20 cellular contexts compared by ENCODE assay signal in the genomic region with DNA sequence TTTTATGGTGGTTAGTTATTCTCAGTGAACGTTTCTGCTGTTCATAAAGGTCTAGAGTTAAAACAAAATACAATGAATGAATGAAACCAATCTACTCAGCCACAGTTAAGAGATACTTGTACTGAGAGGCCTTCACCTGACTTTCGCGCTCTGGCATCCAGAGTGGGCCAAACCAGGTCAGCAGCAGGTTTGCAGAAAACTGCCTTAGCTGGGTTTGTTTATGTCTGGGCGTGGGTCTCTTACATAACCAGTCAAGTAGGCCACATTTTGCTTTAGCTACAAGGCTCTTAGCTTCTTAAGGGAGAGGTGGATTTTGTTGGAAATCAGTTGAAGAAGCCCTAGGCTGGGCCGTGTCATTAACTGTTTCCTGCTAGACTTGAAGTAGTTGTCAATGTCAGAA.
A peak's percentile ranks its signal among the peaks of the same experiment; 100 is the strongest.
DNase-seq lines count a peak whose midpoint lies in the region; ATAC-seq, FAIRE-seq and TF ChIP-seq lines count a peak whose summit lies in the region.
"Had no signal": no experiment of that assay in that cellular context is flagged by ENCODE, and none has a peak within 500 bp of the region (broad histone marks: within the 10 kb centered on the region; RNA-seq: fewer than 3 reads in every experiment).

No MANE protein-coding gene starts in this region.

- peak; percentile 11 for ATAC-seq in IMR-90 (ENCODE audit: low read depth)
- ATAC-seq: activated T-cell treated with anti-CD3 and anti-CD28 coated beads, Interleukin-2, amount 50 U/mL, for 4 hours had no signal

- H3K14ac ChIP-seq in IMR-90 (replicated peaks; ENCODE audit: low read depth, low read length) = peak overlapping the region; percentile 56

- no peak overlapping the region for H2AK9ac ChIP-seq in IMR-90 (replicated peaks; ENCODE audit: low read depth, low read length, poor library complexity)

- peak overlapping the region; percentile 68 for H2BK20ac ChIP-seq in IMR-90 (ENCODE audit: low read depth, low read length)

- H4K91ac ChIP-seq in IMR-90 (ENCODE audit: insufficient read depth, low read depth, low read length) = peak overlapping the region; percentile 67

- H2BK15ac ChIP-seq in IMR-90 (ENCODE audit: low read depth, low read length) (peak overlapping the region; percentile 29; the same call in 2 of the 3 replicates), mesendoderm (replicated peaks; ENCODE audit: low read depth) (no peak overlapping the region)

- H2BK5ac ChIP-seq in IMR-90 (ENCODE audit: low read depth, low read length, poor library complexity, severe bottlenecking) = peak overlapping the region; percentile 71
- H2BK5ac ChIP-seq in mesendoderm (ENCODE audit: low read length) = no peak overlapping the region

- peak overlapping the region; percentile 65 for H3K27ac ChIP-seq in IMR-90 (ENCODE audit: insufficient read depth, low read length)
- peak overlapping the region; percentile 90 for H3K27ac ChIP-seq in keratinocyte (ENCODE audit: control insufficient read depth, insufficient read depth, low read length)
- peak overlapping the region; percentile 5 to 76 for H3K27ac ChIP-seq in testis
- H3K27ac ChIP-seq in caudate nucleus (ENCODE audit: low read depth, low read length) = no peak overlapping the region
- H3K27ac ChIP-seq in mesendoderm (ENCODE audit: low read depth, low read length) = no peak overlapping the region
- H3K27ac ChIP-seq: HL-60, VCaP had no signal

- TF ChIP-seq POLR2A in IMR-90 (IDR thresholded peaks at IDR 0.05; ENCODE audit: low read depth, low read length) (no peak), testis (IDR thresholded peaks at IDR 0.05) (no peak)

- peaks cover 6 to 25% of the 10 kb centered on the region in 2 experiments; a peak in 3 of 4 replicates for H3K79me1 ChIP-seq in IMR-90 (ENCODE audit: low read depth in 1 of 2, low read length in 2 of 2)
- H3K79me1 ChIP-seq in mesendoderm (ENCODE audit: low read length) = no peaks in the 10 kb centered on the region

- no peak for TF ChIP-seq RAD21 in IMR-90 (IDR thresholded peaks at IDR 0.05; ENCODE audit: low read length)

- peak overlapping the region; percentile 13 to 49; a peak in 3 of 4 replicates for H4K8ac ChIP-seq in IMR-90 (ENCODE audit: low read depth in 2 of 2, low read length in 2 of 2)
- H4K8ac ChIP-seq in mesendoderm (ENCODE audit: low read depth, low read length) = no peak overlapping the region

- peaks cover 24% of the 10 kb centered on the region for H3K4me1 ChIP-seq in IMR-90 (ENCODE audit: control insufficient read depth, insufficient read depth, low read length)
- H3K4me1 ChIP-seq in adipocyte (ENCODE audit: control insufficient read depth, insufficient read depth, low read length) = peaks cover 19% of the 10 kb centered on the region
- peaks cover 65% of the 10 kb centered on the region for H3K4me1 ChIP-seq in keratinocyte (ENCODE audit: control insufficient read depth, extremely low read depth, insufficient read depth, low read length)
- H3K4me1 ChIP-seq in testis = peaks cover 11% of the 10 kb centered on the region
- H3K4me1 ChIP-seq in mesendoderm (ENCODE audit: control insufficient read depth, low read depth, low read length) = peaks cover 3% of the 10 kb centered on the region
- no peaks in the 10 kb centered on the region for H3K4me1 ChIP-seq in HAP-1

- H4K5ac ChIP-seq in IMR-90 (ENCODE audit: low read depth, low read length) (peak overlapping the region; percentile 67), mesendoderm (ENCODE audit: low read length) (no peak overlapping the region)

- H2AK5ac ChIP-seq in IMR-90 (ENCODE audit: low read depth, low read length) = peak overlapping the region; percentile 65; the same call in 1 of the 2 replicates
- H2AK5ac ChIP-seq in mesendoderm (ENCODE audit: low read length) = no peak overlapping the region

- no peaks in the 10 kb centered on the region for H3K36me3 ChIP-seq in IMR-90 (ENCODE audit: control insufficient read depth, insufficient read depth, low read length)
- no peaks in the 10 kb centered on the region for H3K36me3 ChIP-seq in adipocyte (ENCODE audit: control insufficient read depth, insufficient read depth, low read length, severe bottlenecking)
- H3K36me3 ChIP-seq in keratinocyte (ENCODE audit: control insufficient read depth in 2 of 2, extremely low read depth in 1 of 2, insufficient read depth in 2 of 2, low read length in 2 of 2) = peaks cover 0 to 3% of the 10 kb centered on the region in 2 experiments
- no peaks in the 10 kb centered on the region for H3K36me3 ChIP-seq in testis (ENCODE audit: low read depth, missing control alignments)
- no peaks in the 10 kb centered on the region for H3K36me3 ChIP-seq in mesendoderm (ENCODE audit: control insufficient read depth, insufficient read depth, low read length)
- no peaks in the 10 kb centered on the region for H3K36me3 ChIP-seq in HAP-1 (replicated peaks)

- TF ChIP-seq CTCF in IMR-90 (conservative IDR thresholded peaks at IDR 0.05; ENCODE audit: low read depth, low read length) (no peak), keratinocyte (optimal IDR thresholded peaks at IDR 0.05 in 1 of 3, IDR thresholded peaks at IDR 0.05 in 1 of 3, conservative IDR thresholded peaks at IDR 0.05 in 1 of 3; ENCODE audit: extremely low read depth in 1 of 3, insufficient read depth in 2 of 3, low read length in 3 of 3) (no peak), testis (IDR thresholded peaks at IDR 0.05) (no peak)

- H2BK120ac ChIP-seq in IMR-90 (ENCODE audit: low read depth, low read length) (peak overlapping the region; percentile 35), mesendoderm (ENCODE audit: low read depth, low read length) (no peak overlapping the region)

- POLR2A ChIA-PET in IMR-90 (lab: Charles Lee; ENCODE audit: unreplicated experiment) = interaction anchor here (0.6 kb wide), 1 partner anchor 10 kb away, joined by 3 read pairs; no protein-coding TSS in a partner anchor

- H3K9ac ChIP-seq in IMR-90 (ENCODE audit: low read depth, low read length) = peak overlapping the region; percentile 38; the same call in 1 of the 2 replicates
- H3K9ac ChIP-seq in adipocyte (ENCODE audit: low read length) = peak overlapping the region; percentile 26
- peak overlapping the region; percentile 43 for H3K9ac ChIP-seq in keratinocyte (ENCODE audit: control insufficient read depth, extremely low read depth, insufficient read depth, low read length)
- H3K9ac ChIP-seq in mesendoderm (ENCODE audit: low read length) = no peak overlapping the region

- CTCF ChIA-PET in IMR-90 (lab: Yijun Ruan, JAX) = interaction anchor here (0.6 to 2.1 kb wide), 3 partner anchors 9 to 300 kb away, joined by 3 to 8 read pairs (median 4); no protein-coding TSS in a partner anchor

- H3K4me2 ChIP-seq in IMR-90 (ENCODE audit: low read depth, low read length) (peak overlapping the region; percentile 56), keratinocyte (ENCODE audit: control insufficient read depth, extremely low read depth, insufficient read depth, low read depth, low read length) (peak overlapping the region; percentile 49), mesendoderm (ENCODE audit: low read length) (no peak overlapping the region)

- in situ Hi-C loops in IMR-90 (cut with MboI; ENCODE audit: low sequenced_read_pairs) (no loop called here), HAP-1 (cut with MboI; ENCODE audit: low sequenced_read_pairs) (no loop called here)

- no peaks in the 10 kb centered on the region for H3K27me3 ChIP-seq in IMR-90 (ENCODE audit: control insufficient read depth, insufficient read depth, low read length)
- H3K27me3 ChIP-seq in adipocyte (replicated peaks; ENCODE audit: control insufficient read depth, insufficient read depth, low read length) = no peaks in the 10 kb centered on the region
- no peaks in the 10 kb centered on the region for H3K27me3 ChIP-seq in keratinocyte (ENCODE audit: control insufficient read depth, extremely low read depth, insufficient read depth, low read length)
- no peaks in the 10 kb centered on the region for H3K27me3 ChIP-seq in testis
- no peaks in the 10 kb centered on the region for H3K27me3 ChIP-seq in mesendoderm (ENCODE audit: insufficient read depth, low read length, poor library complexity)
- no peaks in the 10 kb centered on the region; the same call in none of the 2 replicates for H3K27me3 ChIP-seq in HAP-1 (ENCODE audit: low read depth)

- dilution Hi-C loops in IMR-90 (cut with HindIII; ENCODE audit: low sequenced_read_pairs, unreplicated experiment) (no loop called here), keratinocyte (cut with MboI; ENCODE audit: extremely low pct_ligation_motif_present, low sequenced_read_pairs) (no loop called here)

- H3K79me2 ChIP-seq in keratinocyte (ENCODE audit: control insufficient read depth, insufficient read depth, low read length) (peaks cover 15% of the 10 kb centered on the region), mesendoderm (ENCODE audit: control insufficient read depth, insufficient read depth, low read length) (no peaks in the 10 kb centered on the region)

- H3K4ac ChIP-seq in IMR-90 (ENCODE audit: low read depth, low read length) = peak overlapping the region; percentile 59
- no peak overlapping the region for H3K4ac ChIP-seq in mesendoderm (ENCODE audit: low read depth, low read length)

- DNase-seq in IMR-90 (no peak), adipocyte (ENCODE audit: low read depth) (no peak), keratinocyte (ENCODE audit: low read depth, low spot score) (no peak), testis (no peak), caudate nucleus (lab: John Stamatoyannopoulos, UW) (no peak), mesendoderm (no peak), HAP-1 (ENCODE audit: low spot score in 2 of 2) (no peak), GM19240 (ENCODE audit: insufficient read length, low spot score) (no peak)
- DNase-seq: activated CD4-positive, alpha-beta memory T cell treated with anti-CD3 and anti-CD28 coated beads, Interleukin-2, amount 10 ng/mL, durations not matched to agents 7 days and 5 days; activated T-cell treated with anti-CD3 and anti-CD28 coated beads, Interleukin-2, amount 50 U/mL, for 4 hours; Calu3; GDM1; NCI-H1092 treated with DMSO at 0.1 percent for 48 hours; NCI-H2171 treated with DMSO at 0.1 percent for 48 hours; NK-92 treated with Interleukin-12 subunit alpha and Interleukin-12 subunit beta, amount 100 ng/mL, for 24 hours; occipital lobe; stimulated activated CD4-positive, alpha-beta T cell treated with anti-CD3 and anti-CD28 coated beads, Interleukin-4, amount 100 ng/mL, for 1 hour had no signal

- H2AFZ ChIP-seq in IMR-90 (replicated peaks; ENCODE audit: low read length, poor library complexity) = no peak overlapping the region
- no peak overlapping the region for H2AFZ ChIP-seq in keratinocyte (ENCODE audit: control insufficient read depth, low read length)

- WGBS in IMR-90 (ENCODE audit: extremely low coverage in 2 of 2, insufficient read length in 1 of 2), 2 experiments = 100% methylated on average over 2 of the region's 5 CpGs; no CpG with 5 or more reads in 1 of the 2 experiments
- 72 to 76% methylated on average over 5 of the region's 5 CpGs for WGBS in testis, 2 donors
- WGBS in mesendoderm (ENCODE audit: extremely low coverage, insufficient coverage, low lambda C conversion rate) = no CpG with 5 or more reads among the region's 5 CpGs

- H3K18ac ChIP-seq in IMR-90 (ENCODE audit: low read depth, low read length) (peak overlapping the region; percentile 55), mesendoderm (ENCODE audit: low read length) (no peak overlapping the region)

- H4K20me1 ChIP-seq in IMR-90 (ENCODE audit: insufficient read depth, low read length) (no peaks in the 10 kb centered on the region), keratinocyte (ENCODE audit: control insufficient read depth, extremely low read depth, insufficient read depth, low read length) (no peaks in the 10 kb centered on the region)

- H3K9me3 ChIP-seq in IMR-90 (ENCODE audit: control insufficient read depth, insufficient read depth, low read length) (no peaks in the 10 kb centered on the region), adipocyte (ENCODE audit: control insufficient read depth, low read length) (no peaks in the 10 kb centered on the region), keratinocyte (ENCODE audit: control insufficient read depth, low read depth, low read length) (no peaks in the 10 kb centered on the region), testis (no peaks in the 10 kb centered on the region), HAP-1 (no peaks in the 10 kb centered on the region)

- FAIRE-seq in keratinocyte (lab: Jason Lieb, UNC) = peak; percentile 5
- FAIRE-seq: GM12878 had no signal

- H3K4me3 ChIP-seq in IMR-90 (ENCODE audit: insufficient read depth, low read depth, low read length) (no peak overlapping the region), adipocyte (ENCODE audit: low read length) (no peak overlapping the region), keratinocyte (ENCODE audit: control insufficient read depth in 2 of 3, extremely low read depth in 1 of 3, insufficient read depth in 2 of 3, low read depth in 1 of 3, low read length in 3 of 3) (no peak overlapping the region), testis (no peak overlapping the region), mesendoderm (ENCODE audit: low read length) (no peak overlapping the region), HAP-1 (no peak overlapping the region)
- H3K4me3 ChIP-seq: GM12878 had no signal

- H3K9me1 ChIP-seq in IMR-90 (ENCODE audit: insufficient read depth, low read length) = peaks cover 19% of the 10 kb centered on the region
- no peaks in the 10 kb centered on the region for H3K9me1 ChIP-seq in keratinocyte (ENCODE audit: control insufficient read depth, extremely low read depth, insufficient read depth, low read length)

- intact Hi-C loops in IMR-90 (cut with micrococcal nuclease) = no loop called here
- intact Hi-C loops in testis (cut with DNase I; ENCODE audit: low total_unique reads) = no loop called here

- no TSS peak for BruUV-seq in IMR-90 (replicated peaks; lab: Mats Ljungman, UMichigan)

- H3K56ac ChIP-seq in IMR-90 (ENCODE audit: extremely low read depth, insufficient read depth, low read length) (peak overlapping the region; percentile 33; the same call in 1 of the 2 replicates), mesendoderm (ENCODE audit: low read length) (no peak overlapping the region)

- H3K23ac ChIP-seq in IMR-90 (ENCODE audit: low read depth, low read length) (0 out of 2 replicates have a peak overlapping the region, but pooled peaks have one; percentile 10), mesendoderm (ENCODE audit: low read length) (no peak overlapping the region)

Comparison
In these comparisons a context has a peak if more than half of its experiments do, and no peak if none do; other contexts are left out.
1. H3K27ac ChIP-seq: peak in IMR-90 (single experiment), keratinocyte (single experiment) and testis (2 of 2); none in caudate nucleus (single experiment) and mesendoderm (single experiment).